ENCODE assay signal across 9 cellular contexts in genomic region chr5:2466966-2467365, GRCh38.
"Had no signal": no experiment of that assay in that cellular context is flagged by ENCODE, and none has a peak within 500 bp of the region (broad histone marks: within the 10 kb centered on the region; RNA-seq: fewer than 3 reads in every experiment).

No MANE protein-coding gene starts in this region.

- H3K4me3 Mint-ChIP-seq: H9 had no signal

- H3K27ac ChIP-seq: GM23248 had no signal

- ATAC-seq: K562 had no signal

- H2AFZ ChIP-seq: GM23248 had no signal

- DNase-seq: GM23248, GOT3, H9, HCEC 1CT, IMR-90, KG1 had no signal

- H3K9ac ChIP-seq: GM23248 had no signal

- FAIRE-seq: H54, HTR-8/SVneo, K562 had no signal

- H3K4me3 ChIP-seq: GM23248, K562 had no signal
